Comparison of ENCODE assay signal across 20 cellular contexts in the genomic region with DNA sequence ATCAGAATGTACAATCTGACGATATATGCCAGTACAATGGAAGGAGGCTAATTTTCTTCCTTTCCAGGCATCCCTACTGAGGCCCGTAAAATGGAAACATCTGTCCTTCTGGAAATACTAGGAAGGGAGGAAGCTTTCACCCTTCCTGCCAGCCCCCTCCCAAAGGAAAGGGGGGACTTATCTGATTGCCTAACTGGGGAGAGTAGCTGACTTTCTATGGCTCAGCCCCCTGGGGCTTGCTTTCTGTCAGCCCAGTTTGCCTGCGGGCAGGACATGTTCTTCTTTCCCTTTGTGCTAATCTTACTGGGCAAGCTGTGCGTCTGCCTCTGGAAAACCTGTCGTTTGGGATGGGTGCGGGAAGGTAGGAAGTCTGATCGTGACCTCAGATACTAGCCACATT.
A peak's percentile ranks its signal among the peaks of the same experiment; 100 is the strongest.
DNase-seq lines count a peak whose midpoint lies in the region; TF ChIP-seq lines count a peak whose summit lies in the region.
"Had no signal": no experiment of that assay in that cellular context is flagged by ENCODE, and none has a peak within 500 bp of the region (broad histone marks: within the 10 kb centered on the region; RNA-seq: fewer than 3 reads in every experiment).

No MANE protein-coding gene starts in this region.

- no peaks in the 10 kb centered on the region for H3K36me3 Mint-ChIP-seq in nephron progenitor cell (ENCODE audit: low read depth)

- H3K4me1 Mint-ChIP-seq in nephron progenitor cell = peaks cover 52% of the 10 kb centered on the region
- H3K4me1 Mint-ChIP-seq: GM23338 had no signal

- no peak overlapping the region for H3K4me3 Mint-ChIP-seq in nephron progenitor cell
- H3K4me3 Mint-ChIP-seq: GM23338, H9 had no signal

- DNase-seq in DMS 273 (lab: John Stamatoyannopoulos, UW; ENCODE audit: unreplicated experiment) (peak; percentile 26), DMS 273 treated with DMSO at 0.1 percent for 48 hours (lab: John Stamatoyannopoulos, UW) (no peak), fibroblast of gingiva (ENCODE audit: low read depth) (peak; percentile 4), nephron progenitor cell (no peak), GDM1 (lab: John Stamatoyannopoulos, UW) (no peak), NCI-H748 (lab: John Stamatoyannopoulos, UW; ENCODE audit: unreplicated experiment) (no peak), NCI-H128 (lab: John Stamatoyannopoulos, UW; ENCODE audit: unreplicated experiment) (no peak)
- DNase-seq: ACHN, Calu3, H9, Karpas-422, NCI-H1092, NCI-H1436, NCI-H187 treated with DMSO at 0.1 percent for 48 hours, NCI-H2171 treated with DMSO at 0.1 percent for 48 hours, NCI-H345, NCI-H510A treated with DMSO at 0.1 percent for 48 hours, NCI-H774, SIG-M5 had no signal

- no peak for TF ChIP-seq CTCF in nephron progenitor cell (IDR thresholded peaks at IDR 0.05)

- H3K9me3 Mint-ChIP-seq in nephron progenitor cell = no peaks in the 10 kb centered on the region
- H3K9me3 Mint-ChIP-seq: GM23338, H9 had no signal

- H3K27ac Mint-ChIP-seq in nephron progenitor cell = peak overlapping the region; percentile 45
- H3K27ac Mint-ChIP-seq: GM23338 had no signal

- H3K27me3 Mint-ChIP-seq in nephron progenitor cell (ENCODE audit: low read depth, poor library complexity) = peaks cover 3% of the 10 kb centered on the region

Comparison
In these comparisons a context has a peak if more than half of its experiments do, and no peak if none do; other contexts are left out.
1. DNase-seq: peak in DMS 273 (single experiment) and fibroblast of gingiva (single experiment); none in DMS 273 treated with DMSO at 0.1 percent for 48 hours (single experiment), nephron progenitor cell (single experiment), GDM1 (single experiment), NCI-H748 (single experiment) and NCI-H128 (single experiment).